8 cellular contexts compared by ENCODE assay signal in the genomic region with DNA sequence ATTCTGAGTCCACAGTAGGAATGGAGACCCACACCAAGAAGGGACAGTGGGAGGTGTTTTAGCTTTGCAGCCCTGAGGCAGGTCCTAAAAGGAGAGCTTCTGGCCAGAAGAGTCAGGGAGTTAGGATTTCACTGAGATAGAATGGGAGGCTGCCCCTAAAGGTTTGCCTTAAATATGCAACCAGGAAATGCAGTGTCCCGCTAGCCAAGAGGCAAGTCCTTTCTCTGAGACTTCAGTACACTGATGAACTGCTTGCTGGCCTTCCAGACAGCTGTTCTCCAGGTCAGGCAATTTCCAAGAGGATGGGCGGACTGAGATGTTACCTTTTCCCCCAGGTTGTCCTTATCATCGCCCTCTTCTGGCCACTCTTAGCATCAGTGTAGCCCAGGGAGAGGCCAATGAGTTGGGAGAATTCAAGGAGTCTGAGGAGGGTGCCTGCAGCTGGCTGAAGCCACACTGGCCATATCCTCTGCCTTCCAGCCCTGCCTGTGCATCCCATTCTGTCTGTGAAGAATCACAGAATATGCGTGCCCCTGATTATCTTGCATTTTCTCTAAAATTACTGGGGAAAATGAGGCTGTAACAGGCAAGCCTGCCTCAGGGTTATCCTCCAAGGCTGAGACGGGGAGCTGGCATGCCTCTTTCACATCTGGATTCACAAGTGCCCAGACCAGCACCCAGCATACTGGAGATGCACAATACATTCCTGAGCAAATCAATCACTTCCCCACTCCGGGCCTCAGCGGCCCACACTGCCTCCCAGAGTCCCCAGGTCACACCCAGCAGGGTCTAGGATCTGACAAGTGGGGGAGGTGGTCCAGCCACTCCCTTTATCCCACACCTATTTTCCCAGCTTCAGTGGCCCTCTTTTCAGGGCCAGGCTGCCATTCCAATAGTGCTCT. TPM values are rescaled to one million over a fixed set of nuclear protein-coding genes. Genes with fewer than 3 reads are reported as not detected.
DNase-seq lines count a peak whose midpoint lies in the region; ATAC-seq and TF ChIP-seq lines count a peak whose summit lies in the region.

No MANE protein-coding gene starts in this region.

- H3K9me3 ChIP-seq in DOHH2 (ENCODE audit: control insufficient read depth, insufficient read depth, low read length) (no peaks in the 10 kb centered on the region), left lung (no peaks in the 10 kb centered on the region)

- POLR2A ChIA-PET in AG04449 (lab: Yijun Ruan, JAX), result no interaction called here

- 0 out of 2 replicates have a peak, but pooled peaks cover 5% of the 10 kb centered on the region for H3F3A ChIP-seq in DOHH2 (ENCODE audit: control insufficient read depth, insufficient read depth)

- peak; percentile 60 for TF ChIP-seq CTCF in AG04449 (IDR thresholded peaks at IDR 0.05; ENCODE audit: insufficient read depth, low read length, missing control alignments)
- peak; percentile 75 for TF ChIP-seq CTCF in DOHH2 (IDR thresholded peaks at IDR 0.05; ENCODE audit: low read depth, low read length, poor library complexity, severe bottlenecking)
- TF ChIP-seq CTCF in astrocyte of the cerebellum (IDR thresholded peaks at IDR 0.05; ENCODE audit: low read depth, low read length, missing control alignments), result peak; percentile 61
- TF ChIP-seq CTCF in left lung (IDR thresholded peaks at IDR 0.05), result peak in 1 of 2 donors; percentile 46

- H3K4me1 ChIP-seq in DOHH2 (ENCODE audit: control insufficient read depth, low read length), result peaks cover 24% of the 10 kb centered on the region
- peaks cover 18 to 27% of the 10 kb centered on the region in 2 donors for H3K4me1 ChIP-seq in left lung

- no peaks in the 10 kb centered on the region for H3K9me2 ChIP-seq in DOHH2 (replicated peaks; ENCODE audit: control insufficient read depth, low read length)

- DNase-seq in AG04449 (ENCODE audit: low read depth, low spot score) (no peak), NCI-H1930 (lab: John Stamatoyannopoulos, UW) (peak; percentile 1 to 28), astrocyte of the cerebellum (ENCODE audit: low read depth) (no peak), left lung (no peak)

- intact Hi-C loops in left lung (cut with DNase I), result no loop called here

- H3K27ac ChIP-seq in DOHH2 (ENCODE audit: low read depth, low read length) (no peak overlapping the region), left lung (no peak overlapping the region)

- in situ Hi-C loops in astrocyte of the cerebellum (cut with HindIII; ENCODE audit: low sequenced_read_pairs), result no loop called here

- no peaks in the 10 kb centered on the region for H3K79me2 ChIP-seq in DOHH2 (ENCODE audit: control insufficient read depth, low read length)

- H3K4me3 ChIP-seq in AG04449 (ENCODE audit: low read depth, low read length), result no peak overlapping the region
- H3K4me3 ChIP-seq in DOHH2 (ENCODE audit: low read length), result no peak overlapping the region
- H3K4me3 ChIP-seq in astrocyte of the cerebellum (ENCODE audit: low read depth, low read length), result no peak overlapping the region
- H3K4me3 ChIP-seq in left lung, result no peak overlapping the region

- CTCF ChIA-PET in AG04449 (lab: Yijun Ruan, JAX), result interaction anchor here (0.9 to 12.8 kb wide), 19 partner anchors 8 to 177 kb away, joined by 3 to 253 read pairs (median 9); no protein-coding TSS in a partner anchor

- H3K36me3 ChIP-seq in DOHH2 (ENCODE audit: control insufficient read depth, low read length), result no peaks in the 10 kb centered on the region
- H3K36me3 ChIP-seq in left lung, result no peaks in the 10 kb centered on the region

- no peak overlapping the region for H3K4me2 ChIP-seq in DOHH2 (ENCODE audit: low read length)

- no peaks in the 10 kb centered on the region for H4K20me1 ChIP-seq in DOHH2 (ENCODE audit: control insufficient read depth, insufficient read depth, low read depth, low read length)

- H3K27me3 ChIP-seq in DOHH2 (ENCODE audit: control insufficient read depth, low read length), result peaks cover 49% of the 10 kb centered on the region
- peaks cover 26 to 67% of the 10 kb centered on the region in 2 donors for H3K27me3 ChIP-seq in left lung

- ATAC-seq in left lung, result peak; percentile 13
- no peak for ATAC-seq in HG02852 (IDR thresholded peaks at IDR 0.05; ENCODE audit: unreplicated experiment)
- no peak for ATAC-seq in HG03469 (IDR thresholded peaks at IDR 0.05; ENCODE audit: unreplicated experiment)
- ATAC-seq in GM21529 (IDR thresholded peaks at IDR 0.05; ENCODE audit: unreplicated experiment), result no peak

RNA-seq across cellular contexts. Expression of gene TLL2, which starts 2.4 kb away (rescaled TPM):
- under 1 TPM; 0.09 to 0.47 TPM for total RNA-seq in left lung

Comparison
In these comparisons a context has a peak if more than half of its experiments do, and no peak if none do; other contexts are left out.
1. DNase-seq: peak in NCI-H1930 (2 of 2); none in AG04449 (single experiment), astrocyte of the cerebellum (single experiment) and left lung (0 of 2).